8 cellular contexts compared by ENCODE assay signal in genomic region chr17:81429353-81429774, GRCh38. TPM values are rescaled to one million over a fixed set of nuclear protein-coding genes. Genes with fewer than 3 reads are reported as not detected.
DNase-seq lines count a peak whose midpoint lies in the region; ATAC-seq and TF ChIP-seq lines count a peak whose summit lies in the region.

No MANE protein-coding gene starts in this region.

- DNase-seq in CD14-positive monocyte (ENCODE audit: low spot score), result no peak
- DNase-seq in NCI-H1092 (lab: John Stamatoyannopoulos, UW), result peak; percentile 81
- DNase-seq in amygdala (lab: John Stamatoyannopoulos, UW), result peak; percentile 23 to 93 (median 80)
- peak; percentile 66 for DNase-seq in inferior parietal cortex (ENCODE audit: extremely low spot score)
- DNase-seq in upper lobe of left lung, result peak; percentile 79 to 95

- WGBS in upper lobe of left lung, 2 donors, result 0 to 2% methylated on average over 2 to 11 of the region's 22 CpGs

- TF ChIP-seq CTCF in CD14-positive monocyte (IDR thresholded peaks at IDR 0.05) (no peak), upper lobe of left lung (IDR thresholded peaks at IDR 0.05) (no peak)

- H3K27me3 ChIP-seq in upper lobe of left lung, result no peaks in the 10 kb centered on the region

- H3K4me3 Mint-ChIP-seq in CD14-positive monocyte, result peak overlapping the region; percentile 37 to 48

- no peaks in the 10 kb centered on the region for H3K9me3 ChIP-seq in upper lobe of left lung

- intact Hi-C loops in CD14-positive monocyte (cut with micrococcal nuclease), result loop anchor here in 1 of 2 donors (5.0 kb wide), 1 partner anchor 53 kb away; no protein-coding TSS in a partner anchor

- H3K27ac ChIP-seq in upper lobe of left lung, result peak overlapping the region in 2 of 4 donors; percentile 17 to 35

- no peaks in the 10 kb centered on the region for H3K36me3 Mint-ChIP-seq in CD14-positive monocyte

- H3K27me3 Mint-ChIP-seq in CD14-positive monocyte (ENCODE audit: low read depth in 3 of 3), result peaks cover 7 to 19% (median 13%) of the 10 kb centered on the region in 3 donors

- no peak for TF ChIP-seq EP300 in upper lobe of left lung (IDR thresholded peaks at IDR 0.05)

- H3K36me3 ChIP-seq in upper lobe of left lung, result no peaks in the 10 kb centered on the region

- H3K4me1 Mint-ChIP-seq in CD14-positive monocyte, result peaks cover 25% of the 10 kb centered on the region

- peak; percentile 63 to 71 for ATAC-seq in upper lobe of left lung (ENCODE audit: low FRiP score in 2 of 2)
- ATAC-seq in HG02981 (IDR thresholded peaks at IDR 0.05; ENCODE audit: unreplicated experiment), result no peak
- ATAC-seq in GM21717 (IDR thresholded peaks at IDR 0.05; ENCODE audit: unreplicated experiment), result no peak
- no peak for ATAC-seq in HG02885 (IDR thresholded peaks at IDR 0.05; ENCODE audit: poor library complexity, unreplicated experiment)

- TF ChIP-seq POLR2A in upper lobe of left lung (IDR thresholded peaks at IDR 0.05), result no peak

- H3K27ac Mint-ChIP-seq in CD14-positive monocyte, result no peak overlapping the region

- peak overlapping the region in 2 of 4 donors; percentile 4 to 17 for H3K4me3 ChIP-seq in upper lobe of left lung

- no peaks in the 10 kb centered on the region for H3K9me3 Mint-ChIP-seq in CD14-positive monocyte

- H3K4me1 ChIP-seq in upper lobe of left lung, result peaks cover 47 to 57% (median 49%) of the 10 kb centered on the region in 4 donors

RNA-seq across cellular contexts. Expression of gene BAHCC1, which starts 34.1 kb away (rescaled TPM):
- under 1 TPM; 0.11 to 0.27 TPM for polyA plus RNA-seq in CD14-positive monocyte
- total RNA-seq in upper lobe of left lung, result 10 to 100 TPM in 5 of 6 donors, 1 to 10 TPM in 1; 8.2 to 81.7 (median 21.0) TPM

Comparison
In these comparisons a context has a peak if more than half of its experiments do, and no peak if none do; other contexts are left out.
1. ATAC-seq: peak in upper lobe of left lung (2 of 2); none in HG02981 (single experiment), GM21717 (single experiment) and HG02885 (single experiment).